In genomic region chr20:32155017-32155965, GRCh38 we compare ENCODE assay signal across 8 cellular contexts. TPM values are rescaled to one million over a fixed set of nuclear protein-coding genes. Genes with fewer than 3 reads are reported as not detected.
DNase-seq lines count a peak whose midpoint lies in the region; ATAC-seq, FAIRE-seq and TF ChIP-seq lines count a peak whose summit lies in the region.

No MANE protein-coding gene starts in this region.

- POLR2A ChIA-PET in HCT116 (lab: Charles Lee), result no interaction called here

- no peaks in the 10 kb centered on the region for H3K9me2 ChIP-seq in HCT116 (ENCODE audit: insufficient read depth)

- no peak overlapping the region for H2AFZ ChIP-seq in HCT116 (ENCODE audit: low read depth, low read length, poor library complexity, severe bottlenecking)

- peaks cover 20 to 43% of the 10 kb centered on the region in 2 experiments for H3K36me3 ChIP-seq in HCT116 (ENCODE audit: control insufficient read depth in 1 of 2, insufficient read depth in 2 of 2, low read length in 2 of 2)
- peaks cover 0 to 43% (median 4%) of the 10 kb centered on the region in 3 donors for H3K36me3 ChIP-seq in pancreas

- no peaks in the 10 kb centered on the region for H3K79me2 ChIP-seq in HCT116 (ENCODE audit: insufficient read depth, low read length)

- H3K27ac ChIP-seq in HCT116 (ENCODE audit: low read depth, low read length), result no peak overlapping the region
- H3K27ac ChIP-seq in pancreas, result peak overlapping the region in 2 of 4 donors; percentile 44 to 52

- no peak overlapping the region for H3K4me2 ChIP-seq in HCT116 (ENCODE audit: low read length)

- BruUV-seq in HCT116 (replicated peaks; lab: Mats Ljungman, UMichigan), result no TSS peak

- no peaks in the 10 kb centered on the region for H4K20me1 ChIP-seq in HCT116 (ENCODE audit: insufficient read depth)

- H3K9me3 ChIP-seq in HCT116 (ENCODE audit: control insufficient read depth in 1 of 2, insufficient read depth in 1 of 2, low read depth in 1 of 2, low read length in 2 of 2) (no peaks in the 10 kb centered on the region), pancreas (no peaks in the 10 kb centered on the region)

- intact Hi-C loops in HCT116 (cut with micrococcal nuclease) (loop anchor here (10.0 kb wide), 1 partner anchor 60 kb away; no protein-coding TSS in a partner anchor), Right ventricle myocardium inferior (cut with DNase I) (no loop called here), pancreas (cut with DNase I) (loop anchor here in 1 of 3 donors (10.0 kb wide), 1 partner anchor 330 kb away; no protein-coding TSS in a partner anchor)

- 59 to 61% methylated on average over 11 of the region's 11 CpGs for WGBS in pancreas, 2 donors

- H3K27me3 ChIP-seq in HCT116 (ENCODE audit: insufficient read depth, low read length) (no peaks in the 10 kb centered on the region), pancreas (no peaks in the 10 kb centered on the region)

- H3K9ac ChIP-seq in HCT116 (ENCODE audit: low read length), result no peak overlapping the region

- no peak for TF ChIP-seq POLR2A in HCT116 (IDR thresholded peaks at IDR 0.05; ENCODE audit: borderline replicate concordance, extremely low read depth, insufficient read depth, insufficient read length)

- H3K4me1 ChIP-seq in HCT116 (ENCODE audit: control insufficient read depth in 1 of 2, insufficient read depth in 2 of 2, low read length in 2 of 2), result no peaks in the 10 kb centered on the region
- peaks cover 0 to 14% (median 0%) of the 10 kb centered on the region in 3 donors for H3K4me1 ChIP-seq in pancreas

- peak; percentile 64 for ATAC-seq in HCT116
- peak; percentile 90 for ATAC-seq in Right ventricle myocardium inferior
- ATAC-seq in pancreas, result peak; percentile 68 to 94 (median 88)
- no peak for ATAC-seq in HG03469 (IDR thresholded peaks at IDR 0.05; ENCODE audit: unreplicated experiment)
- no peak for ATAC-seq in GM21528 (IDR thresholded peaks at IDR 0.05; ENCODE audit: low FRiP score, unreplicated experiment)

- no peak overlapping the region for H3K4me3 ChIP-seq in HCT116 (replicated peaks in 1 of 2; ENCODE audit: low read depth in 1 of 2, low read length in 2 of 2)
- no peak overlapping the region for H3K4me3 ChIP-seq in pancreas

- peak; percentile 37 for DNase-seq in COLO668 (lab: John Stamatoyannopoulos, UW; ENCODE audit: unreplicated experiment)
- no peak for DNase-seq in HCT116 (ENCODE audit: low read depth, low spot score)
- DNase-seq in NOMO-1 treated with DMSO at 0.1 percent for 48 hours (lab: John Stamatoyannopoulos, UW; ENCODE audit: unreplicated experiment), result peak; percentile 33
- DNase-seq in activated naive CD4-positive, alpha-beta T cell treated with anti-CD3 and anti-CD28 coated beads, Interleukin-2, amount 50 U/mL, for 16 hours, result peak; percentile 38
- peak; percentile 91 for DNase-seq in Right ventricle myocardium inferior (ENCODE audit: missing footprints)
- peak in 5 of 6 donors; percentile 47 to 79 (median 52) for DNase-seq in pancreas

- peak; percentile 29; the same call in 1 of the 2 replicates for TF ChIP-seq RAD21 in HCT116 (IDR thresholded peaks at IDR 0.05; ENCODE audit: low read depth)

- peak in 2 of 3 experiments; percentile 11 to 25; a peak in 1 of 6 replicates for TF ChIP-seq CTCF in HCT116 (IDR thresholded peaks at IDR 0.05 in 2 of 3, conservative IDR thresholded peaks at IDR 0.05 in 1 of 3; ENCODE audit: borderline replicate concordance in 1 of 3, insufficient read depth in 1 of 3, low read depth in 2 of 3, low read length in 2 of 3)
- TF ChIP-seq CTCF in pancreas (IDR thresholded peaks at IDR 0.05), result no peak

- FAIRE-seq in pancreas (lab: Jason Lieb, UNC), result no peak

- CTCF ChIA-PET in HCT116 (lab: Charles Lee), result no interaction called here

- RAD21 ChIA-PET in HCT116 (lab: Charles Lee; ENCODE audit: low non-redundant PET in 1 of 2, low total read pairs in 2 of 2, uncharacterized antibody in 2 of 2, unreplicated experiment in 2 of 2), result interaction anchor here in 1 of 2 experiments (0.6 kb wide), 1 partner anchor 598 kb away, joined by 6 read pairs; no protein-coding TSS in a partner anchor

TF ChIP-seq in HCT116, 20 proteins besides CTCF, POLR2A, EP300 and RAD21:
- TF ChIP-seq YY1 (IDR thresholded peaks at IDR 0.05; ENCODE audit: extremely low read depth, insufficient replicate concordance, low read depth, low read length), result no peak
- no peak for TF ChIP-seq ELF1 (IDR thresholded peaks at IDR 0.05; ENCODE audit: borderline replicate concordance, low read depth)
- no peak for TF ChIP-seq SIN3A (IDR thresholded peaks at IDR 0.05; ENCODE audit: low read depth)
- TF ChIP-seq CEBPB (IDR thresholded peaks at IDR 0.05; ENCODE audit: low read depth), result no peak
- no peak for TF ChIP-seq SRF (IDR thresholded peaks at IDR 0.05; ENCODE audit: low read depth)
- no peak for TF ChIP-seq FOSL1 (IDR thresholded peaks at IDR 0.05; ENCODE audit: low read depth)
- TF ChIP-seq ZNF274 (IDR thresholded peaks at IDR 0.05; ENCODE audit: low read depth, low read length), result no peak

RNA-seq across cellular contexts. Expression of gene TM9SF4, which starts 45.8 kb away (rescaled TPM):
- total RNA-seq in HCT116 (2021; ENCODE audit: unreplicated experiment) (51.2 TPM), Right ventricle myocardium inferior (25.3 TPM), pancreas (10 to 100 TPM; 15.3 to 30.2 (median 20.9) TPM)
- polyA plus RNA-seq in HCT116 (2012), result 39.6 and 40.1 TPM in 2 replicates
- polyA plus RNA-seq in pancreas, result 10 to 100 TPM; 12.7 to 23.7 TPM

RNA-seq across cellular contexts. Expression of gene PLAGL2, which starts 52.3 kb away (rescaled TPM):
- 18.3 TPM for total RNA-seq in HCT116 (2021; ENCODE audit: unreplicated experiment)
- 8.5 and 10.3 TPM in 2 replicates for polyA plus RNA-seq in HCT116 (2012)
- 6.0 TPM for total RNA-seq in Right ventricle myocardium inferior
- 1 to 10 TPM; 3.3 to 7.2 (median 4.6) TPM for total RNA-seq in pancreas
- polyA plus RNA-seq in pancreas, result 1 to 10 TPM; 2.4 to 4.4 TPM

RNA-seq across cellular contexts. Expression of gene POFUT1, which starts 52.4 kb away (rescaled TPM):
- 34.5 TPM for total RNA-seq in HCT116 (2021; ENCODE audit: unreplicated experiment)
- polyA plus RNA-seq in HCT116 (2012), result 21.1 and 23.5 TPM in 2 replicates
- total RNA-seq in Right ventricle myocardium inferior, result 24.5 TPM
- total RNA-seq in pancreas, result 10 to 100 TPM; 10.9 to 20.7 (median 16.8) TPM
- polyA plus RNA-seq in pancreas, result 10 to 100 TPM in 1 of 2 donors, 1 to 10 TPM in 1; 7.3 to 10.3 TPM

Comparison
In these comparisons a context has a peak if more than half of its experiments do, and no peak if none do; other contexts are left out.
1. ATAC-seq: peak in HCT116 (single experiment), Right ventricle myocardium inferior (single experiment) and pancreas (4 of 4); none in HG03469 (single experiment) and GM21528 (single experiment).
2. CTCF ChIP-seq: peak in HCT116 (2 of 3); none in pancreas (0 of 4).